In genomic region chr18:62715829-62716678, GRCh38 we compare ENCODE assay signal across 8 cellular contexts. TPM values are rescaled to one million over a fixed set of nuclear protein-coding genes. Genes with fewer than 3 reads are reported as not detected.
DNase-seq lines count a peak whose midpoint lies in the region; ATAC-seq and TF ChIP-seq lines count a peak whose summit lies in the region.

No MANE protein-coding gene starts in this region.

- peaks cover 4% of the 10 kb centered on the region for H3K36me3 ChIP-seq in mucosa of descending colon (ENCODE audit: low read depth)

- H3K27ac Mint-ChIP-seq in activated CD8-positive, alpha-beta memory T cell treated with anti-CD3 and anti-CD28 coated beads, Interleukin-2, amount 10 ng/mL, durations not matched to agents 7 days and 5 days, result peak overlapping the region; percentile 66
- H3K27ac Mint-ChIP-seq in endothelial cell (ENCODE audit: unreplicated experiment), result no peak overlapping the region
- H3K27ac Mint-ChIP-seq in stimulated activated effector memory CD8-positive, alpha-beta T cell treated with anti-CD3 and anti-CD28 coated beads, Interleukin-12 subunit alpha, Interleukin-12 subunit beta, amount 100 ng/mL, for 72 hours, result no peak overlapping the region

- peaks cover 37% of the 10 kb centered on the region for H3K4me1 Mint-ChIP-seq in activated CD8-positive, alpha-beta memory T cell treated with anti-CD3 and anti-CD28 coated beads, Interleukin-2, amount 10 ng/mL, durations not matched to agents 7 days and 5 days
- peaks cover 37% of the 10 kb centered on the region for H3K4me1 Mint-ChIP-seq in endothelial cell (ENCODE audit: unreplicated experiment)
- peaks cover 27% of the 10 kb centered on the region for H3K4me1 Mint-ChIP-seq in stimulated activated effector memory CD8-positive, alpha-beta T cell treated with anti-CD3 and anti-CD28 coated beads, Interleukin-12 subunit alpha, Interleukin-12 subunit beta, amount 100 ng/mL, for 72 hours

- CTCF ChIA-PET in activated CD8-positive, alpha-beta memory T cell treated with anti-CD3 and anti-CD28 coated beads, Interleukin-2, amount 10 ng/mL, durations not matched to agents 7 days and 5 days (lab: Charles Lee), result interaction anchor here (0.7 to 5.6 kb wide), 16 partner anchors 11 to 265 kb away, joined by 3 to 67 read pairs (median 6); no protein-coding TSS in a partner anchor

- no peak for TF ChIP-seq CTCF in endothelial cell (IDR thresholded peaks at IDR 0.05; ENCODE audit: unreplicated experiment)
- TF ChIP-seq CTCF in mucosa of descending colon (IDR thresholded peaks at IDR 0.05), result no peak

- ATAC-seq in HG02870 (IDR thresholded peaks at IDR 0.05; ENCODE audit: unreplicated experiment) (peak; percentile 29), mucosa of descending colon (peak; percentile 28)
- peak; percentile 59 for ATAC-seq in activated CD8-positive, alpha-beta memory T cell treated with anti-CD3 and anti-CD28 coated beads, Interleukin-2, amount 10 ng/mL, durations not matched to agents 7 days and 5 days
- peak; percentile 56 for ATAC-seq in stimulated activated effector memory CD8-positive, alpha-beta T cell treated with anti-CD3 and anti-CD28 coated beads, Interleukin-12 subunit alpha, Interleukin-12 subunit beta, amount 100 ng/mL, for 72 hours

- H3K4me3 Mint-ChIP-seq in activated CD8-positive, alpha-beta memory T cell treated with anti-CD3 and anti-CD28 coated beads, Interleukin-2, amount 10 ng/mL, durations not matched to agents 7 days and 5 days, result peak overlapping the region; percentile 81
- H3K4me3 Mint-ChIP-seq in endothelial cell (ENCODE audit: unreplicated experiment), result no peak overlapping the region
- H3K4me3 Mint-ChIP-seq in stimulated activated effector memory CD8-positive, alpha-beta T cell treated with anti-CD3 and anti-CD28 coated beads, Interleukin-12 subunit alpha, Interleukin-12 subunit beta, amount 100 ng/mL, for 72 hours, result peak overlapping the region; percentile 74

- DNase-seq in SHP77 (lab: John Stamatoyannopoulos, UW), result peak; percentile 33 to 43
- DNase-seq in SHP77 treated with DMSO at 0.1 percent for 48 hours (lab: John Stamatoyannopoulos, UW), result no peak
- peak; percentile 5 for DNase-seq in NCI-H226
- DNase-seq in activated CD8-positive, alpha-beta memory T cell treated with anti-CD3 and anti-CD28 coated beads, Interleukin-2, amount 10 ng/mL, durations not matched to agents 7 days and 5 days, result peak; percentile 82
- peak; percentile 62 for DNase-seq in endothelial cell (ENCODE audit: low spot score)
- DNase-seq in mucosa of descending colon, result peak; percentile 62 to 87 (median 80)
- DNase-seq in stimulated activated effector memory CD8-positive, alpha-beta T cell treated with anti-CD3 and anti-CD28 coated beads, Interleukin-12 subunit alpha, Interleukin-12 subunit beta, amount 100 ng/mL, for 72 hours (ENCODE audit: low spot score in 2 of 2), result peak; percentile 45 to 80

- H3K9me3 Mint-ChIP-seq in activated CD8-positive, alpha-beta memory T cell treated with anti-CD3 and anti-CD28 coated beads, Interleukin-2, amount 10 ng/mL, durations not matched to agents 7 days and 5 days (ENCODE audit: low read depth), result no peaks in the 10 kb centered on the region
- H3K9me3 Mint-ChIP-seq in endothelial cell (ENCODE audit: unreplicated experiment), result no peaks in the 10 kb centered on the region
- H3K9me3 Mint-ChIP-seq in stimulated activated effector memory CD8-positive, alpha-beta T cell treated with anti-CD3 and anti-CD28 coated beads, Interleukin-12 subunit alpha, Interleukin-12 subunit beta, amount 100 ng/mL, for 72 hours, result no peaks in the 10 kb centered on the region

- H3K4me3 ChIP-seq in mucosa of descending colon, result peak overlapping the region; percentile 57

- no peaks in the 10 kb centered on the region for H3K9me3 ChIP-seq in mucosa of descending colon

- peaks cover 4% of the 10 kb centered on the region for H3K27me3 Mint-ChIP-seq in activated CD8-positive, alpha-beta memory T cell treated with anti-CD3 and anti-CD28 coated beads, Interleukin-2, amount 10 ng/mL, durations not matched to agents 7 days and 5 days
- H3K27me3 Mint-ChIP-seq in endothelial cell (ENCODE audit: unreplicated experiment), result peaks cover 20% of the 10 kb centered on the region

- peaks cover 21% of the 10 kb centered on the region for H3K4me1 ChIP-seq in mucosa of descending colon (ENCODE audit: low read depth)

- peaks cover 3% of the 10 kb centered on the region for H3K36me3 Mint-ChIP-seq in activated CD8-positive, alpha-beta memory T cell treated with anti-CD3 and anti-CD28 coated beads, Interleukin-2, amount 10 ng/mL, durations not matched to agents 7 days and 5 days
- peaks cover 14% of the 10 kb centered on the region for H3K36me3 Mint-ChIP-seq in endothelial cell (ENCODE audit: low read depth, unreplicated experiment)
- H3K36me3 Mint-ChIP-seq in stimulated activated effector memory CD8-positive, alpha-beta T cell treated with anti-CD3 and anti-CD28 coated beads, Interleukin-12 subunit alpha, Interleukin-12 subunit beta, amount 100 ng/mL, for 72 hours, result no peaks in the 10 kb centered on the region

- intact Hi-C loops in mucosa of descending colon (cut with DNase I, micrococcal nuclease), result loop anchor here in 1 of 2 donors (10.0 kb wide), 1 partner anchor 259 kb away; no protein-coding TSS in a partner anchor

RNA-seq across cellular contexts. Expression of gene PHLPP1, which starts 0.7 kb away (rescaled TPM):
- 10 to 100 TPM in 1 of 2 experiments, 1 to 10 TPM in 1; 9.8 to 18.3 TPM for total RNA-seq in activated CD8-positive, alpha-beta memory T cell treated with anti-CD3 and anti-CD28 coated beads, Interleukin-2, amount 10 ng/mL, durations not matched to agents 7 days and 5 days
- total RNA-seq in endothelial cell (ENCODE audit: unreplicated experiment), result 47.3 TPM
- total RNA-seq in mucosa of descending colon, result 10 to 100 TPM; 17.9 to 28.9 (median 19.7) TPM
